24 cellular contexts compared by ENCODE assay signal in the genomic region with DNA sequence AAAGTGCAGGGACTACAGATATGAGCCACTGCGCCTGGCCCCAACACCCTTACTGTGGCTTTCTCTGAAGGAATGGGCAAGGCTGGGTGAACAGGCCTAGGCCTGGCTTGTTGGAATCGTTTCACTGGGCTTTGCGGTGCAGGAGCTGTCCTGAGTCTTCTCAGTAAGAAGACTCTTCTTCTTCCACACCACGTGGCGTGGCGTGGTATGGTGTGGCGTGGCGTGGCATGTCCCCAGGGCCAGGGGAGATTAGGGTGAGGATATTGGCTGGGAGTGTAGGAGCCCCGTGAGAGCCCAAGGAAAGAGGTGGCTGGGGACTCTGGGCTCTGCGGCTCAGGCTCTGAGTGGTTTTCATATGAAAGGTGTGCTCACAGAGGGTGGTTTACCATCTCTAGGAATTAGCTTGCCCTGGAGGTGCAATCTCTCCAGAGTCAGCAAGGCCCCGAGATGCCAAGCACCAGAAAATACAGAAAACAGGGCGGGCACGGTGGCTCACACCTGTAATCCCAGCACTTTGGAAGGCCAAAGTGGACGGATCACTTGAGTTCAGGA.
"Had no signal": no experiment of that assay in that cellular context is flagged by ENCODE, and none has a peak within 500 bp of the region (broad histone marks: within the 10 kb centered on the region; RNA-seq: fewer than 3 reads in every experiment).

No MANE protein-coding gene starts in this region.

- H3K27me3 ChIP-seq: Peyer's patch had no signal

- H3K4me3 ChIP-seq: Peyer's patch, SK-N-MC had no signal

- H3K9me3 ChIP-seq: Peyer's patch had no signal

- H3K9ac ChIP-seq: KMS-11 had no signal

- FAIRE-seq: bronchial epithelial cell, TTC549 had no signal

- H3K36me3 ChIP-seq: Peyer's patch had no signal

- H3K27ac ChIP-seq: KMS-11, Peyer's patch, SK-N-MC had no signal

- DNase-seq: activated CD4-positive, alpha-beta memory T cell treated with anti-CD3 and anti-CD28 coated beads for 36 hours; activated CD4-positive, alpha-beta T cell treated with anti-CD3 and anti-CD28 coated beads, Interleukin-2, amount 10 ng/mL, durations not matched to agents 7 days and 5 days; activated CD4-positive, CD25-positive, alpha-beta regulatory T cell; activated CD8-positive, alpha-beta memory T cell treated with anti-CD3 and anti-CD28 coated beads for 24 hours; activated gamma-delta T cell treated with Interleukin-2 at 50 U/mL for 16 hours; activated naive CD4-positive, alpha-beta T cell treated with anti-CD3 and anti-CD28 coated beads, Interleukin-2, amount 10 ng/mL, durations not matched to agents 7 days and 5 days; activated naive CD8-positive, alpha-beta T cell treated with anti-CD3 and anti-CD28 coated beads for 36 hours; activated T-cell treated with anti-CD3 and anti-CD28 coated beads, Interleukin-2, amount 50 U/mL, for 48 hours; anterior cingulate cortex; central memory CD4-positive, alpha-beta T cell; MV-4-11; NCI-H1092 treated with DMSO at 0.1 percent for 48 hours; NCI-H1436; NCI-H1694 treated with DMSO at 0.1 percent for 48 hours; NCI-H2029 treated with DMSO at 0.1 percent for 48 hours; NCI-H510A treated with DMSO at 0.1 percent for 48 hours; Peyer's patch; T-cell; T-helper 2 cell; T1000 had no signal

- ATAC-seq: T-cell had no signal

- H3K4me1 ChIP-seq: Peyer's patch had no signal
